Comparison of ENCODE assay signal across 15 cellular contexts in genomic region chr12:77102123-77102522, GRCh38.
"Had no signal": no experiment of that assay in that cellular context is flagged by ENCODE, and none has a peak within 500 bp of the region (broad histone marks: within the 10 kb centered on the region; RNA-seq: fewer than 3 reads in every experiment).

No MANE protein-coding gene starts in this region.

- ATAC-seq: activated T-helper 17 cell treated with anti-CD3 and anti-CD28 coated beads, Interleukin-2, amount 50 U/mL, for 72 hours; left cardiac atrium; natural killer cell treated with Interleukin-12 subunit alpha and Interleukin-12 subunit beta and Interleukin-15 and Interleukin-18, amount 100 ng/mL, for 72 hours; sciatic nerve had no signal

- H2AFZ ChIP-seq: parathyroid adenoma had no signal

- H3K36me3 ChIP-seq: colonic mucosa, neutrophil, thyroid gland had no signal

- H3K9ac ChIP-seq: parathyroid adenoma had no signal

- H3K4me1 ChIP-seq: colonic mucosa, parathyroid adenoma, thyroid gland had no signal

- H3K27me3 ChIP-seq: colonic mucosa, neutrophil, thyroid gland had no signal

- H3K4me3 ChIP-seq: colonic mucosa, thyroid gland had no signal

- H3K27ac ChIP-seq: colonic mucosa, neutrophil, parathyroid adenoma, thyroid gland had no signal

- H3K9me3 ChIP-seq: colonic mucosa, neutrophil, thyroid gland had no signal

- DNase-seq: activated CD4-positive, alpha-beta T cell treated with anti-CD3 and anti-CD28 coated beads, Interleukin-2, amount 50 U/mL, for 4 hours; activated naive CD4-positive, alpha-beta T cell; activated naive CD8-positive, alpha-beta T cell treated with anti-CD3 and anti-CD28 coated beads for 36 hours; activated T-cell treated with anti-CD3 and anti-CD28 coated beads for 4 hours; colonic mucosa; left cardiac atrium; stimulated activated CD4-positive, alpha-beta T cell treated with anti-CD3 and anti-CD28 coated beads, Interleukin-1b, Interleukin-23, amount 100 ng/mL, for 48 hours; stimulated activated CD8-positive, alpha-beta memory T cell treated with anti-CD3 and anti-CD28 coated beads, Interleukin-4, amount 100 ng/mL, for 48 hours; stimulated activated naive CD4-positive, alpha-beta T cell; thyroid gland had no signal
